ENCODE assay signal across 1 cellular context in genomic region chr1:230572121-230573083, GRCh38.
TF ChIP-seq lines count a peak whose summit lies in the region.

No MANE protein-coding gene starts in this region.

TF ChIP-seq in A549, 52 proteins besides CTCF, POLR2A, EP300 and RAD21 (continued from another document):
- no peak for TF ChIP-seq MAX (IDR thresholded peaks at IDR 0.05)
TF ChIP-seq in A549: peak in this region for 0.
